1 cellular context compared by ENCODE assay signal in genomic region chr5:102760815-102761214, GRCh38.
TF ChIP-seq lines count a peak whose summit lies in the region.

No MANE protein-coding gene starts in this region.

TF ChIP-seq in GM23338, 12 proteins besides CTCF, POLR2A, EP300 and RAD21 (continued from another document):
- TF ChIP-seq ZNF462 (CRISPR knock-in tag; IDR thresholded peaks at IDR 0.05) (no peak), ZNF114 (CRISPR knock-in tag; IDR thresholded peaks at IDR 0.05) (no peak), JUNB (IDR thresholded peaks at IDR 0.05; ENCODE audit: unreplicated experiment) (no peak), EZH2phosphoT487 (IDR thresholded peaks at IDR 0.05; ENCODE audit: unreplicated experiment) (no peak), CREB1 (CRISPR knock-in tag; IDR thresholded peaks at IDR 0.05; ENCODE audit: low read depth) (no peak), POLR2AphosphoS5 (IDR thresholded peaks at IDR 0.05; ENCODE audit: low read depth) (no peak), EZH2 (IDR thresholded peaks at IDR 0.05; ENCODE audit: low read depth, unreplicated experiment) (no peak), NANOG (IDR thresholded peaks at IDR 0.05; ENCODE audit: borderline replicate concordance) (no peak), STAT1 (IDR thresholded peaks at IDR 0.05; ENCODE audit: unreplicated experiment) (no peak)
- TF ChIP-seq, protein P1, sequence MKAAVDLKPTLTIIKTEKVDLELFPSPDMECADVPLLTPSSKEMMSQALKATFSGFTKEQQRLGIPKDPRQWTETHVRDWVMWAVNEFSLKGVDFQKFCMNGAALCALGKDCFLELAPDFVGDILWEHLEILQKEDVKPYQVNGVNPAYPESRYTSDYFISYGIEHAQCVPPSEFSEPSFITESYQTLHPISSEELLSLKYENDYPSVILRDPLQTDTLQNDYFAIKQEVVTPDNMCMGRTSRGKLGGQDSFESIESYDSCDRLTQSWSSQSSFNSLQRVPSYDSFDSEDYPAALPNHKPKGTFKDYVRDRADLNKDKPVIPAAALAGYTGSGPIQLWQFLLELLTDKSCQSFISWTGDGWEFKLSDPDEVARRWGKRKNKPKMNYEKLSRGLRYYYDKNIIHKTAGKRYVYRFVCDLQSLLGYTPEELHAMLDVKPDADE (IDR thresholded peaks at IDR 0.05) = no peak
